ENCODE assay signal across 18 cellular contexts in genomic region chr17:63783522-63783921, GRCh38. TPM values are rescaled to one million over a fixed set of nuclear protein-coding genes. Genes with fewer than 3 reads are reported as not detected.
A peak's percentile ranks its signal among the peaks of the same experiment; 100 is the strongest.
DNase-seq lines count a peak whose midpoint lies in the region; ATAC-seq and TF ChIP-seq lines count a peak whose summit lies in the region.
"Had no signal": no experiment of that assay in that cellular context is flagged by ENCODE, and none has a peak within 500 bp of the region (broad histone marks: within the 10 kb centered on the region; RNA-seq: fewer than 3 reads in every experiment).

No MANE protein-coding gene starts in this region.

- no peak overlapping the region for H3K9ac ChIP-seq in OCI-LY3 (ENCODE audit: low read length)
- H3K9ac ChIP-seq in endodermal cell (ENCODE audit: extremely low read depth, low read length, poor library complexity, severe bottlenecking) = no peak overlapping the region

- H3K4me3 ChIP-seq in OCI-LY3 (ENCODE audit: low read length) = no peak overlapping the region
- H3K4me3 ChIP-seq in endodermal cell (ENCODE audit: low read length) = no peak overlapping the region
- H3K4me3 ChIP-seq in MG63 = no peak overlapping the region
- H3K4me3 ChIP-seq: dorsolateral prefrontal cortex, uterus had no signal

- H3K27me3 Mint-ChIP-seq in activated naive CD8-positive, alpha-beta T cell = no peaks in the 10 kb centered on the region
- no peaks in the 10 kb centered on the region for H3K27me3 Mint-ChIP-seq in activated naive CD8-positive, alpha-beta T cell treated with anti-CD3 and anti-CD28 coated beads, Interleukin-2, amount 50 U/mL, for 24 hours
- H3K27me3 Mint-ChIP-seq in endodermal cell (ENCODE audit: insufficient read depth) = no peaks in the 10 kb centered on the region
- H3K27me3 Mint-ChIP-seq in type B pancreatic cell = no peaks in the 10 kb centered on the region
- H3K27me3 Mint-ChIP-seq: IgD-negative memory B cell, naive B cell had no signal

- H3K27ac Mint-ChIP-seq in activated naive CD8-positive, alpha-beta T cell = peak overlapping the region; percentile 55
- no peak overlapping the region for H3K27ac Mint-ChIP-seq in activated naive CD8-positive, alpha-beta T cell treated with anti-CD3 and anti-CD28 coated beads, Interleukin-2, amount 50 U/mL, for 24 hours
- H3K27ac Mint-ChIP-seq in endodermal cell (peak overlapping the region; percentile 56), type B pancreatic cell (peak overlapping the region; percentile 52)

- no peak overlapping the region for H2AFZ ChIP-seq in OCI-LY3 (ENCODE audit: low read depth, low read length)

- H3K27ac ChIP-seq in OCI-LY3 (ENCODE audit: low read length) = no peak overlapping the region
- no peak overlapping the region for H3K27ac ChIP-seq in endodermal cell (ENCODE audit: low read depth, low read length)
- H3K27ac ChIP-seq: dorsolateral prefrontal cortex, uterus had no signal

- H3K36me3 ChIP-seq in OCI-LY3 (replicated peaks; ENCODE audit: low read depth, low read length) (peaks cover 48% of the 10 kb centered on the region), endodermal cell (ENCODE audit: control insufficient read depth, insufficient read depth, low read length) (peaks cover 91% of the 10 kb centered on the region), MG63 (peaks cover 94% of the 10 kb centered on the region)
- H3K36me3 ChIP-seq: uterus had no signal

- H3K4me2 ChIP-seq in OCI-LY3 (ENCODE audit: low read length) = 0 out of 2 replicates have a peak overlapping the region, but pooled peaks have one; percentile 3

- DNase-seq in activated naive CD8-positive, alpha-beta T cell treated with anti-CD3 and anti-CD28 coated beads, Interleukin-2, amount 50 U/mL, for 24 hours = no peak
- DNase-seq in endodermal cell (no peak), type B pancreatic cell (ENCODE audit: extremely low spot score, unreplicated experiment) (no peak), MG63 (no peak)
- DNase-seq: activated CD8-positive, alpha-beta memory T cell treated with anti-CD3 and anti-CD28 coated beads, Interleukin-2, amount 50 U/mL, for 4 hours; aorta; caudate nucleus; dorsolateral prefrontal cortex; GF-D8; H7; naive B cell; NCI-H146; NCI-H524 treated with DMSO at 0.1 percent for 48 hours; uterus had no signal

- 92% methylated on average over 5 of the region's 6 CpGs; no CpG with 5 or more reads in 1 of the 2 experiments for WGBS in endodermal cell (ENCODE audit: insufficient coverage in 1 of 2, insufficient read length in 1 of 2), 2 experiments

- H3K9me3 Mint-ChIP-seq in activated naive CD8-positive, alpha-beta T cell (ENCODE audit: low read depth) = no peaks in the 10 kb centered on the region
- H3K9me3 Mint-ChIP-seq in activated naive CD8-positive, alpha-beta T cell treated with anti-CD3 and anti-CD28 coated beads, Interleukin-2, amount 50 U/mL, for 24 hours = no peaks in the 10 kb centered on the region
- H3K9me3 Mint-ChIP-seq in endodermal cell (no peaks in the 10 kb centered on the region), type B pancreatic cell (no peaks in the 10 kb centered on the region)
- H3K9me3 Mint-ChIP-seq: IgD-negative memory B cell, naive B cell had no signal

- TF ChIP-seq CTCF in OCI-LY3 (IDR thresholded peaks at IDR 0.05; ENCODE audit: low read depth, low read length) (no peak), endodermal cell (conservative IDR thresholded peaks at IDR 0.05) (no peak), type B pancreatic cell (conservative IDR thresholded peaks at IDR 0.05) (no peak)

- peaks cover 97% of the 10 kb centered on the region for H3K79me2 ChIP-seq in OCI-LY3 (ENCODE audit: low read length)

- H3K27me3 ChIP-seq in OCI-LY3 (ENCODE audit: low read depth, low read length) (no peaks in the 10 kb centered on the region), endodermal cell (ENCODE audit: control insufficient read depth, insufficient read depth, low read length, poor library complexity, severe bottlenecking) (no peaks in the 10 kb centered on the region), MG63 (no peaks in the 10 kb centered on the region)
- H3K27me3 ChIP-seq: dorsolateral prefrontal cortex, uterus had no signal

- peaks cover 2% of the 10 kb centered on the region for H3K36me3 Mint-ChIP-seq in activated naive CD8-positive, alpha-beta T cell
- H3K36me3 Mint-ChIP-seq in activated naive CD8-positive, alpha-beta T cell treated with anti-CD3 and anti-CD28 coated beads, Interleukin-2, amount 50 U/mL, for 24 hours (ENCODE audit: low read depth) = peaks cover 30% of the 10 kb centered on the region
- H3K36me3 Mint-ChIP-seq in endodermal cell (ENCODE audit: low read depth) (peaks cover 58% of the 10 kb centered on the region), type B pancreatic cell (peaks cover 16% of the 10 kb centered on the region)
- H3K36me3 Mint-ChIP-seq: IgD-negative memory B cell, naive B cell had no signal

- no peak for ATAC-seq in activated naive CD8-positive, alpha-beta T cell treated with anti-CD3 and anti-CD28 coated beads, Interleukin-2, amount 50 U/mL, for 24 hours
- no peak for ATAC-seq in HG03159 (IDR thresholded peaks at IDR 0.05; ENCODE audit: unreplicated experiment)

- H3K4me3 Mint-ChIP-seq in activated naive CD8-positive, alpha-beta T cell = no peak overlapping the region
- no peak overlapping the region for H3K4me3 Mint-ChIP-seq in activated naive CD8-positive, alpha-beta T cell treated with anti-CD3 and anti-CD28 coated beads, Interleukin-2, amount 50 U/mL, for 24 hours
- no peak overlapping the region for H3K4me3 Mint-ChIP-seq in endodermal cell
- no peak overlapping the region for H3K4me3 Mint-ChIP-seq in type B pancreatic cell
- H3K4me3 Mint-ChIP-seq: naive B cell had no signal

- peaks cover 16% of the 10 kb centered on the region for H3K4me1 ChIP-seq in OCI-LY3 (ENCODE audit: low read length)
- H3K4me1 ChIP-seq in endodermal cell (ENCODE audit: control insufficient read depth, insufficient read depth, low read length) = no peaks in the 10 kb centered on the region
- H3K4me1 ChIP-seq: uterus had no signal

- no peaks in the 10 kb centered on the region for H3K9me3 ChIP-seq in OCI-LY3 (ENCODE audit: insufficient read depth, low read length)
- H3K9me3 ChIP-seq in endodermal cell (ENCODE audit: control insufficient read depth, low read length) = no peaks in the 10 kb centered on the region
- H3K9me3 ChIP-seq in MG63 = no peaks in the 10 kb centered on the region
- H3K9me3 ChIP-seq: uterus had no signal

- peaks cover 50% of the 10 kb centered on the region for H3K4me1 Mint-ChIP-seq in activated naive CD8-positive, alpha-beta T cell (ENCODE audit: low read depth)
- H3K4me1 Mint-ChIP-seq in activated naive CD8-positive, alpha-beta T cell treated with anti-CD3 and anti-CD28 coated beads, Interleukin-2, amount 50 U/mL, for 24 hours = peaks cover 44% of the 10 kb centered on the region
- H3K4me1 Mint-ChIP-seq in endodermal cell (peaks cover 6% of the 10 kb centered on the region), type B pancreatic cell (ENCODE audit: unreplicated experiment) (peaks cover 5% of the 10 kb centered on the region)

- peaks cover 64% of the 10 kb centered on the region for H4K20me1 ChIP-seq in OCI-LY3 (ENCODE audit: insufficient read depth, low read length)

RNA-seq across cellular contexts. Expression of gene DDX42, which starts 9.6 kb away (rescaled TPM):
- 100 to 1,000 TPM; 154 to 171 TPM for total RNA-seq in endodermal cell
- 105 TPM for polyA plus RNA-seq in endodermal cell (2013, experiment 1 of 2)
- polyA plus RNA-seq in endodermal cell (2013, experiment 2 of 2) = 90.8 TPM
- total RNA-seq in type B pancreatic cell (ENCODE audit: low replicate concordance) = 124 and 148 TPM in 2 replicates
- total RNA-seq in MG63 (2014; rRNA removed; shearing (Covaris generic); ENCODE audit: low replicate concordance) = 37.7 and 83.3 TPM in 2 replicates

RNA-seq across cellular contexts. Expression of gene CCDC47, which starts 10.1 kb away (rescaled TPM):
- total RNA-seq in endodermal cell (10 to 100 TPM; 57.3 to 65.7 TPM), type B pancreatic cell (ENCODE audit: low replicate concordance) (71.8 and 78.2 TPM in 2 replicates)
- 63.2 TPM for polyA plus RNA-seq in endodermal cell (2013, experiment 1 of 2)
- polyA plus RNA-seq in endodermal cell (2013, experiment 2 of 2) = 55.8 TPM
- total RNA-seq in MG63 (2014; rRNA removed; shearing (Covaris generic); ENCODE audit: low replicate concordance) = 49.1 and 92.0 TPM in 2 replicates

RNA-seq across cellular contexts. Expression of gene STRADA, which starts 41.9 kb away (rescaled TPM):
- total RNA-seq in endodermal cell = 10 to 100 TPM; 49.7 to 73.1 TPM
- polyA plus RNA-seq in endodermal cell (2013, experiment 1 of 2) = 50.3 TPM
- 48.4 TPM for polyA plus RNA-seq in endodermal cell (2013, experiment 2 of 2)
- 26.5 and 43.9 TPM in 2 replicates for total RNA-seq in type B pancreatic cell (ENCODE audit: low replicate concordance)
- 18.7 and 29.0 TPM in 2 replicates for total RNA-seq in MG63 (2014; rRNA removed; shearing (Covaris generic); ENCODE audit: low replicate concordance)

RNA-seq across cellular contexts. Expression of gene PSMC5, which starts 43.7 kb away (rescaled TPM):
- total RNA-seq in endodermal cell = 100 to 1,000 TPM; 137 TPM
- polyA plus RNA-seq in endodermal cell (2013, experiment 1 of 2) = 119 TPM
- polyA plus RNA-seq in endodermal cell (2013, experiment 2 of 2) = 111 TPM
- 112 and 113 TPM in 2 replicates for total RNA-seq in type B pancreatic cell (ENCODE audit: low replicate concordance)
- total RNA-seq in MG63 (2014; rRNA removed; shearing (Covaris generic); ENCODE audit: low replicate concordance) = 116 and 133 TPM in 2 replicates

RNA-seq across cellular contexts. Expression of gene FTSJ3, which starts 43.9 kb away (rescaled TPM):
- 10 to 100 TPM; 58.5 to 72.3 TPM for total RNA-seq in endodermal cell
- polyA plus RNA-seq in endodermal cell (2013, experiment 1 of 2) = 34.3 TPM
- 28.1 TPM for polyA plus RNA-seq in endodermal cell (2013, experiment 2 of 2)
- total RNA-seq in type B pancreatic cell (ENCODE audit: low replicate concordance) = 39.4 and 45.2 TPM in 2 replicates
- total RNA-seq in MG63 (2014; rRNA removed; shearing (Covaris generic); ENCODE audit: low replicate concordance) = 33.3 and 58.6 TPM in 2 replicates
